ENCODE assay signal across 1 cellular context in the genomic region with DNA sequence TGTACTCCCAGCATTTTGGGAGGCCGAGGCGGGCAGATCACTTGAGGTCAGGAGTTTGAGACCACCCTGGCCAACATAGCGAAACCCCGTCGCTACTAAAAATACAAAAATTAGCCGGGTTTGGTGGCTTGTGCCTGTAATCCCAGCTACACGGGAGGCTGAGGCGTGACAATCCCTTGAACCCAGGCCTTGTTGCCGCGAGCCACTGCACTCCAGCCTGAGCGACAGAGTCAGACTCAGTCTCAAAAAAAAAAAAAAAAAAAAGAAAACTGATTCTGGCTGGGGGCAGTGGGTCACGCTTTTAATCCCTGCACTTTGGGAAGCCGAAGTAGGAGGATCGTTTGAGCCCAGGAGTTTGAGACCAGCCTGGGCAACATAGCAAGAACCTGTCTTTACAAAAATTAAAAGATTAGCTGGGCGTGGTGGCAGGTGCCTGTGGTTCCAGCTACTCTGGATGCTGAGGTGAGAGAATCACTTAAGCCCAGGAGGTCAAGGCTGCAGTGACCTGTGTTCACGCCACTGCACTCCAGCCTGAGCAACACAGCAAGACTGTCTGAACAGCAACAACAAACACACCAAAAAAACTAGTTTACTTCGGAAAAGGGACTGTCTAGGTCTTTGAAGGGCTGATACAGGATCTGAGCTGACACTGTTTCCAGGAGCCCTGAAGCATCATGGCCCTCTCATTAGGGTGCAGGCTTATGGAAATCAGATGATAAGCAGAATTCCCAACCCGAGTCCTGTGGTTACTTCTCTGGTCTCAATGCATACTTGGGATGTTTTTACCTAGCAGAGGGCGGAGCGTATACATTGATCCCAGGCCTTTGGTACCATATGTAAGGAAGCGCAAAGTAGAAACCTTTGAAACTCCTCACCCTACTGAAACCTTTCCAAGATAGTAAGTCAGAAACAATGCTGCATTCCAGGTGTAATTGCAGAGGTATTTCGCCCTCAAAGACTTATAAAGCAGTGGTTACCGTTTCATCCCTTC.
TF ChIP-seq lines count a peak whose summit lies in the region.

No MANE protein-coding gene starts in this region.

TF ChIP-seq in HCT116, 20 proteins besides CTCF, POLR2A, EP300 and RAD21:
- TF ChIP-seq SRF (IDR thresholded peaks at IDR 0.05; ENCODE audit: low read depth) (no peak), CBX3 (IDR thresholded peaks at IDR 0.05; ENCODE audit: low read depth) (no peak), POLR2AphosphoS5 (IDR thresholded peaks at IDR 0.05; ENCODE audit: low read depth, low read length) (no peak), CEBPB (IDR thresholded peaks at IDR 0.05; ENCODE audit: low read depth) (no peak), SP1 (IDR thresholded peaks at IDR 0.05; ENCODE audit: low read depth) (no peak), ZNF274 (IDR thresholded peaks at IDR 0.05; ENCODE audit: low read depth, low read length) (no peak), ZFX (IDR thresholded peaks at IDR 0.05) (no peak), SIN3A (IDR thresholded peaks at IDR 0.05; ENCODE audit: low read depth) (no peak), EZH2 (IDR thresholded peaks at IDR 0.05) (no peak), TCF7L2 (IDR thresholded peaks at IDR 0.05; ENCODE audit: borderline replicate concordance, extremely low read depth, insufficient read depth, insufficient read length) (no peak), EZH2phosphoT487 (IDR thresholded peaks at IDR 0.05; ENCODE audit: borderline replicate concordance) (no peak), FOSL1 (IDR thresholded peaks at IDR 0.05; ENCODE audit: low read depth) (no peak), ELF1 (IDR thresholded peaks at IDR 0.05; ENCODE audit: borderline replicate concordance, low read depth) (no peak)
- TF ChIP-seq, protein P1, sequence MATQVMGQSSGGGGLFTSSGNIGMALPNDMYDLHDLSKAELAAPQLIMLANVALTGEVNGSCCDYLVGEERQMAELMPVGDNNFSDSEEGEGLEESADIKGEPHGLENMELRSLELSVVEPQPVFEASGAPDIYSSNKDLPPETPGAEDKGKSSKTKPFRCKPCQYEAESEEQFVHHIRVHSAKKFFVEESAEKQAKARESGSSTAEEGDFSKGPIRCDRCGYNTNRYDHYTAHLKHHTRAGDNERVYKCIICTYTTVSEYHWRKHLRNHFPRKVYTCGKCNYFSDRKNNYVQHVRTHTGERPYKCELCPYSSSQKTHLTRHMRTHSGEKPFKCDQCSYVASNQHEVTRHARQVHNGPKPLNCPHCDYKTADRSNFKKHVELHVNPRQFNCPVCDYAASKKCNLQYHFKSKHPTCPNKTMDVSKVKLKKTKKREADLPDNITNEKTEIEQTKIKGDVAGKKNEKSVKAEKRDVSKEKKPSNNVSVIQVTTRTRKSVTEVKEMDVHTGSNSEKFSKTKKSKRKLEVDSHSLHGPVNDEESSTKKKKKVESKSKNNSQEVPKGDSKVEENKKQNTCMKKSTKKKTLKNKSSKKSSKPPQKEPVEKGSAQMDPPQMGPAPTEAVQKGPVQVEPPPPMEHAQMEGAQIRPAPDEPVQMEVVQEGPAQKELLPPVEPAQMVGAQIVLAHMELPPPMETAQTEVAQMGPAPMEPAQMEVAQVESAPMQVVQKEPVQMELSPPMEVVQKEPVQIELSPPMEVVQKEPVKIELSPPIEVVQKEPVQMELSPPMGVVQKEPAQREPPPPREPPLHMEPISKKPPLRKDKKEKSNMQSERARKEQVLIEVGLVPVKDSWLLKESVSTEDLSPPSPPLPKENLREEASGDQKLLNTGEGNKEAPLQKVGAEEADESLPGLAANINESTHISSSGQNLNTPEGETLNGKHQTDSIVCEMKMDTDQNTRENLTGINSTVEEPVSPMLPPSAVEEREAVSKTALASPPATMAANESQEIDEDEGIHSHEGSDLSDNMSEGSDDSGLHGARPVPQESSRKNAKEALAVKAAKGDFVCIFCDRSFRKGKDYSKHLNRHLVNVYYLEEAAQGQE (IDR thresholded peaks at IDR 0.05; ENCODE audit: low read depth), result no peak
- TF ChIP-seq, protein P2, sequence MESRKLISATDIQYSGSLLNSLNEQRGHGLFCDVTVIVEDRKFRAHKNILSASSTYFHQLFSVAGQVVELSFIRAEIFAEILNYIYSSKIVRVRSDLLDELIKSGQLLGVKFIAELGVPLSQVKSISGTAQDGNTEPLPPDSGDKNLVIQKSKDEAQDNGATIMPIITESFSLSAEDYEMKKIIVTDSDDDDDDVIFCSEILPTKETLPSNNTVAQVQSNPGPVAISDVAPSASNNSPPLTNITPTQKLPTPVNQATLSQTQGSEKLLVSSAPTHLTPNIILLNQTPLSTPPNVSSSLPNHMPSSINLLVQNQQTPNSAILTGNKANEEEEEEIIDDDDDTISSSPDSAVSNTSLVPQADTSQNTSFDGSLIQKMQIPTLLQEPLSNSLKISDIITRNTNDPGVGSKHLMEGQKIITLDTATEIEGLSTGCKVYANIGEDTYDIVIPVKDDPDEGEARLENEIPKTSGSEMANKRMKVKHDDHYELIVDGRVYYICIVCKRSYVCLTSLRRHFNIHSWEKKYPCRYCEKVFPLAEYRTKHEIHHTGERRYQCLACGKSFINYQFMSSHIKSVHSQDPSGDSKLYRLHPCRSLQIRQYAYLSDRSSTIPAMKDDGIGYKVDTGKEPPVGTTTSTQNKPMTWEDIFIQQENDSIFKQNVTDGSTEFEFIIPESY (IDR thresholded peaks at IDR 0.05; ENCODE audit: extremely low read depth, insufficient replicate concordance, low read length), result no peak
- TF ChIP-seq, protein P3, sequence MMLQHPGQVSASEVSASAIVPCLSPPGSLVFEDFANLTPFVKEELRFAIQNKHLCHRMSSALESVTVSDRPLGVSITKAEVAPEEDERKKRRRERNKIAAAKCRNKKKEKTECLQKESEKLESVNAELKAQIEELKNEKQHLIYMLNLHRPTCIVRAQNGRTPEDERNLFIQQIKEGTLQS (IDR thresholded peaks at IDR 0.05), result no peak
- TF ChIP-seq, protein P4, sequence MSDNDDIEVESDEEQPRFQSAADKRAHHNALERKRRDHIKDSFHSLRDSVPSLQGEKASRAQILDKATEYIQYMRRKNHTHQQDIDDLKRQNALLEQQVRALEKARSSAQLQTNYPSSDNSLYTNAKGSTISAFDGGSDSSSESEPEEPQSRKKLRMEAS (IDR thresholded peaks at IDR 0.05), result no peak
